16 cellular contexts compared by ENCODE assay signal in the genomic region with DNA sequence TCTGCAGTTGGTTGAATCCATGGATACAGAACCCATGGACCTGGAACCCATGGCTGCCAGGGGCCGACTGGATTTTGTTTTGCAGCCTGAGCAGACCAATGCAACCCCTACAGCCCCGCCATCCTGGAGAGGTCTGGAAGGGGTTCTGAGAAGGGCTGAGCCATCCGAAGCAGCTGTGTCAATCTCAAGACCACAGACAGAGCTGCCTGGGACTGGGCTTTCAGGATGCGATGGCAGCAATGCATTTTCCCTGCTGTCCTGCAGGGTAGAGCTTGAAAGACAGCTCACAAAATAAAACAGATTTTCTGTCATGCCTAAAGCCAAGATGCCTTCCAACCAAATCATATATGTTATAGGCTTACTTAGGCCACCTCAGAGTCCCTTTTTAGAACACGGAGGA.
"Had no signal": no experiment of that assay in that cellular context is flagged by ENCODE, and none has a peak within 500 bp of the region (broad histone marks: within the 10 kb centered on the region; RNA-seq: fewer than 3 reads in every experiment).

No MANE protein-coding gene starts in this region.

- H3K4me1 ChIP-seq: breast epithelium, foreskin keratinocyte, suprapubic skin had no signal

- ATAC-seq: activated naive CD4-positive, alpha-beta T cell treated with anti-CD3 and anti-CD28 coated beads, Interleukin-2, amount 50 U/mL, for 72 hours; foreskin keratinocyte; left colon; natural killer cell treated with Interleukin-12 subunit alpha and Interleukin-12 subunit beta and Interleukin-15 and Interleukin-18, amount 100 ng/mL, for 72 hours; T-helper 17 cell had no signal

- H3K36me3 ChIP-seq: breast epithelium, sigmoid colon, suprapubic skin had no signal

- H3K4me3 ChIP-seq: breast epithelium, sigmoid colon, suprapubic skin had no signal

- H3K27ac ChIP-seq: breast epithelium, foreskin keratinocyte, sigmoid colon, suprapubic skin had no signal

- H3K9me3 ChIP-seq: suprapubic skin had no signal

- H3K27me3 ChIP-seq: breast epithelium, sigmoid colon, suprapubic skin had no signal

- DNase-seq: activated CD4-positive, alpha-beta T cell treated with anti-CD3 and anti-CD28 coated beads, Interleukin-2, amount 50 U/mL, for 1 hour; activated CD4-positive, CD25-positive, alpha-beta regulatory T cell; activated effector memory CD4-positive, alpha-beta T cell treated with Interleukin-2 at 50 U/mL for 16 hours; activated T-cell treated with anti-CD3 and anti-CD28 coated beads for 4 hours; stimulated activated CD4-positive, alpha-beta T cell treated with anti-CD3 and anti-CD28 coated beads, Interleukin-12 subunit alpha, Interleukin-12 subunit beta, amount 100 ng/mL, for 4 hours; stimulated activated CD4-positive, alpha-beta T cell treated with anti-CD3 and anti-CD28 coated beads, Interleukin-2, amount 100 ng/mL, for 48 hours; stimulated activated naive CD4-positive, alpha-beta T cell treated with Interleukin-2 at 50 U/mL for 16 hours; T-helper 17 cell had no signal

- FAIRE-seq: endometrium had no signal
